In the genomic region with DNA sequence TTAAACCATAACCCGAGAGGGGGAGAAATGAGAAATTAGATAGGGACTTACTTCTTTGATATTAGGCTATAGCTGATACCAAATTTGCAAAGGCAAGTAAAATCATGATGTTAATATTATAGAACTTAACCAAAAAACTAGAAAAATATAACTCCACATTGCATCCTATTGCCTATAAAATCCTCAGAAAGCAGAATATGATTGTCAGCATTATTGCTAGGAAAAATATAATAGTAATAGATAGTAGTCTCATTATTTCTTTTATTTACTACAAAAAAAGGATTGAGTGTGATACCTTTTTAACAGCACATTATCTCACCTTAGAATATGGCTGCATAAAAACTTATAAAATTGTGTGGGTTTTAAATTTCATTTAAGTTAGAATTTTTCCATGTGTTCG, we compare ENCODE assay signal across 27 cellular contexts.
"Had no signal": no experiment of that assay in that cellular context is flagged by ENCODE, and none has a peak within 500 bp of the region (broad histone marks: within the 10 kb centered on the region; RNA-seq: fewer than 3 reads in every experiment).

No MANE protein-coding gene starts in this region.

- H3K9me3 Mint-ChIP-seq: nephron progenitor cell; neural progenitor cell; stimulated activated naive CD8-positive, alpha-beta T cell treated with anti-CD3 and anti-CD28 coated beads, Interleukin-15, amount 100 ng/mL, for 72 hours had no signal

- FAIRE-seq: islet of Langerhans had no signal

- H2AFZ ChIP-seq: neural progenitor cell, parathyroid adenoma had no signal

- H3K4me2 ChIP-seq: neural progenitor cell, smooth muscle cell had no signal

- H3K79me2 ChIP-seq: parathyroid adenoma had no signal

- H3K36me3 ChIP-seq: left lung, lower lobe of right lung, neural progenitor cell, neutrophil, right atrium auricular region, right lobe of liver, tibial nerve, uterus had no signal

- H3K9me3 ChIP-seq: left lung, lower lobe of right lung, neutrophil, right atrium auricular region, right lobe of liver, tibial nerve, uterus had no signal

- H3K36me3 Mint-ChIP-seq: naive B cell; natural killer cell; neural progenitor cell; stimulated activated memory B cell treated with anti-CD40 and anti-IgM and Interleukin-4, amounts not matched to agents 10 μg/mL and 1 μg/mL and 100 μg/mL, for 72 hours had no signal

- H3K4me3 Mint-ChIP-seq: naive B cell; natural killer cell; nephron progenitor cell; neural progenitor cell; stimulated activated memory B cell treated with anti-CD40 and anti-IgM and Interleukin-4, amounts not matched to agents 10 μg/mL and 1 μg/mL and 100 μg/mL, for 72 hours; stimulated activated naive CD8-positive, alpha-beta T cell treated with anti-CD3 and anti-CD28 coated beads, Interleukin-15, amount 100 ng/mL, for 72 hours had no signal

- H3K27me3 Mint-ChIP-seq: naive B cell; stimulated activated memory B cell treated with anti-CD40 and anti-IgM and Interleukin-4, amounts not matched to agents 10 μg/mL and 1 μg/mL and 100 μg/mL, for 72 hours; stimulated activated naive CD8-positive, alpha-beta T cell treated with anti-CD3 and anti-CD28 coated beads, Interleukin-15, amount 100 ng/mL, for 72 hours; type B pancreatic cell had no signal

- H3K9ac ChIP-seq: neural progenitor cell, parathyroid adenoma had no signal

- H3K4me1 ChIP-seq: left lung, lower lobe of right lung, neural progenitor cell, parathyroid adenoma, right atrium auricular region, right lobe of liver, tibial nerve, uterus had no signal

- H3K4me1 Mint-ChIP-seq: naive B cell; natural killer cell; stimulated activated memory B cell treated with anti-CD40 and anti-IgM and Interleukin-4, amounts not matched to agents 10 μg/mL and 1 μg/mL and 100 μg/mL, for 72 hours; stimulated activated naive CD8-positive, alpha-beta T cell treated with anti-CD3 and anti-CD28 coated beads, Interleukin-15, amount 100 ng/mL, for 72 hours had no signal

- H3K4me3 ChIP-seq: left lung, lower lobe of right lung, neural progenitor cell, right atrium auricular region, right lobe of liver, smooth muscle cell, tibial nerve, uterus had no signal

- H3K27me3 ChIP-seq: left lung, neural progenitor cell, neutrophil, right atrium auricular region, right lobe of liver, tibial nerve, uterus had no signal

- H3K27ac Mint-ChIP-seq: naive B cell; natural killer cell; neural progenitor cell; stimulated activated memory B cell treated with anti-CD40 and anti-IgM and Interleukin-4, amounts not matched to agents 10 μg/mL and 1 μg/mL and 100 μg/mL, for 72 hours; stimulated activated naive CD8-positive, alpha-beta T cell treated with anti-CD3 and anti-CD28 coated beads, Interleukin-15, amount 100 ng/mL, for 72 hours; type B pancreatic cell had no signal

- ATAC-seq: left colon; left lung; lower lobe of right lung; natural killer cell; right lobe of liver; stimulated activated memory B cell treated with anti-CD40 and anti-IgM and Interleukin-4, amounts not matched to agents 10 μg/mL and 1 μg/mL and 100 μg/mL, for 72 hours; stimulated activated naive CD8-positive, alpha-beta T cell treated with anti-CD3 and anti-CD28 coated beads, Interleukin-15, amount 100 ng/mL, for 72 hours had no signal

- DNase-seq: hippocampal formation; kidney; left colon; left lung; lower lobe of right lung; naive B cell; natural killer cell; nephron progenitor cell; occipital lobe; right lobe of liver; stimulated activated CD4-positive, alpha-beta T cell treated with anti-CD3 and anti-CD28 coated beads, Interleukin-1b, Interleukin-23, amount 100 ng/mL, for 48 hours; stimulated activated CD4-positive, alpha-beta T cell treated with anti-CD3 and anti-CD28 coated beads, Interleukin-2, amount 100 ng/mL, for 48 hours; stimulated activated CD4-positive, alpha-beta T cell treated with anti-CD3 and anti-CD28 coated beads, Interleukin-4, amount 100 ng/mL, for 4 hours; stimulated activated CD8-positive, alpha-beta memory T cell treated with anti-CD3 and anti-CD28 coated beads, Interleukin-4, amount 100 ng/mL, for 48 hours; stimulated activated naive CD4-positive, alpha-beta T cell treated with Interleukin-2 at 50 U/mL for 16 hours; stimulated activated naive CD8-positive, alpha-beta T cell treated with anti-CD3 and anti-CD28 coated beads, Interleukin-15, amount 100 ng/mL, for 72 hours; substantia nigra; uterus had no signal

- H3K27ac ChIP-seq: left lung, lower lobe of right lung, neural progenitor cell, neutrophil, parathyroid adenoma, right atrium auricular region, right lobe of liver, tibial nerve had no signal
